Comparison of ENCODE assay signal across 9 cellular contexts in the genomic region with DNA sequence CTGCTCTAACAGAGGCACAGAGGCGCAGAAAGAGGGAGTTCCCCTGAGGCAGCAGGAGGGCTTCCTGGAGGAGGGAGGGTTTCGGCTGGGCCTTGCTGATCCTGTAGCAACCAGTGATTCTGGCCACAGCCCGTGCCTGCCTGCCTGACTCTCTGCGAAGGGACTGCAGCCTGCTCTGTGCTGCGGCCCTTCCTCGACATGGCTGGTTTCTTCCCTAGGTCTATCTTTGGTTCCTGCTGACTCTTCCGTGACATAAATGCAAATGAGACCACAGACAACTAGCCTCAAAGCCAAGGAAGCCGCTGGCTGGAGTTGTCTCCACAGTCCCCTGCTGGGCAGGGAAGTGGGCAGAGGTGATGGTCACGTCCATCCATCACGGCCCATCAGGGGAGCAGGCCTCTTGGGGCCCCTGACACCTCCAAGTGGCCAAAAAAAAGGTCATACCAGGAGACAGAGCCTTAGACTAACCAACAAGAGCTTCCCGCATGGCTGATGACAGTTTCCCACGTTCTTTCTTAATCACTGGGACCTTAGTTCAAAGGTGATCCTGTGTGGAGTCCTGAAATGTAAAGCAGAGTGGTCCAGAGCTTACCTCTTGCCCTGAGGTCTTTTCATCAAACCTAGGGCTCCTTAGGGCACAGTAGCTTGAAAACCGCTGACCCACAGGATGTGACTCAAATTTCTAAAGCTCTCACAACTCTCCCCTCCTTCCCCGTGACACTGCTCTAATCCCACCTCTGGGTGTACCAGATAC. TPM values are rescaled to one million over a fixed set of nuclear protein-coding genes. Genes with fewer than 3 reads are reported as not detected.
DNase-seq lines count a peak whose midpoint lies in the region; ATAC-seq, FAIRE-seq and TF ChIP-seq lines count a peak whose summit lies in the region.
"Had no signal": no experiment of that assay in that cellular context is flagged by ENCODE, and none has a peak within 500 bp of the region (broad histone marks: within the 10 kb centered on the region; RNA-seq: fewer than 3 reads in every experiment).

No MANE protein-coding gene starts in this region.

- no peak overlapping the region for H3K27ac ChIP-seq in GM23338 (ENCODE audit: low read depth)
- H3K27ac ChIP-seq in body of pancreas, result peak overlapping the region in 2 of 4 donors; percentile 50 to 58
- H3K27ac ChIP-seq in A673 (ENCODE audit: low read depth, low read length, poor library complexity, severe bottlenecking), result no peak overlapping the region

- H3K27me3 Mint-ChIP-seq in GM23338 (ENCODE audit: insufficient read depth, low read depth, poor library complexity), result peaks cover 10% of the 10 kb centered on the region
- H3K27me3 Mint-ChIP-seq: naive thymus-derived CD8-positive, alpha-beta T cell had no signal

- H3K4me1 ChIP-seq in GM23338 (ENCODE audit: insufficient read depth) (no peaks in the 10 kb centered on the region; the same call in 1 of the 2 replicates), body of pancreas (peaks cover 34% of the 10 kb centered on the region), mucosa of descending colon (ENCODE audit: low read depth) (no peaks in the 10 kb centered on the region), A673 (ENCODE audit: insufficient read depth, low read length, poor library complexity, severe bottlenecking) (no peaks in the 10 kb centered on the region)

- CTCF ChIA-PET in A673 (lab: Charles Lee), result no interaction called here

- BruUV-seq in A673 (replicated peaks; lab: Mats Ljungman, UMichigan), result no TSS peak

- H3K9me2 ChIP-seq in GM23338 (ENCODE audit: insufficient read depth), result no peaks in the 10 kb centered on the region

- H3K36me3 ChIP-seq in GM23338 (ENCODE audit: insufficient read depth) (no peaks in the 10 kb centered on the region), body of pancreas (replicated peaks in 1 of 2; ENCODE audit: insufficient read depth in 1 of 2, low read depth in 2 of 2) (no peaks in the 10 kb centered on the region), mucosa of descending colon (ENCODE audit: low read depth) (no peaks in the 10 kb centered on the region), A673 (ENCODE audit: insufficient read depth, low read length, poor library complexity, severe bottlenecking) (no peaks in the 10 kb centered on the region)

- intact Hi-C loops in body of pancreas (cut with DNase I) (no loop called here), mucosa of descending colon (cut with DNase I, micrococcal nuclease) (no loop called here), A673 (cut with micrococcal nuclease; ENCODE audit: unreplicated experiment) (no loop called here)

- H3F3A ChIP-seq in GM23338 (replicated peaks; ENCODE audit: low read depth), result no peaks in the 10 kb centered on the region

- POLR2A ChIA-PET in A673 (lab: Charles Lee; ENCODE audit: low non-redundant PET), result no interaction called here

- TF ChIP-seq CTCF in GM23338 (conservative IDR thresholded peaks at IDR 0.05; ENCODE audit: low read depth in 2 of 2) (no peak), body of pancreas (IDR thresholded peaks at IDR 0.05) (no peak), mucosa of descending colon (IDR thresholded peaks at IDR 0.05) (no peak), A673 (conservative IDR thresholded peaks at IDR 0.05; ENCODE audit: low read depth, low read length) (no peak)

- H3K9me3 ChIP-seq in body of pancreas (no peaks in the 10 kb centered on the region), mucosa of descending colon (no peaks in the 10 kb centered on the region), A673 (ENCODE audit: low read depth, low read length, poor library complexity, severe bottlenecking) (no peaks in the 10 kb centered on the region)

- peak; percentile 94 for FAIRE-seq in GM18507 (lab: Jason Lieb, UNC)

- TF ChIP-seq POLR2A in body of pancreas (IDR thresholded peaks at IDR 0.05), result peak in 1 of 3 donors; percentile 43

- H3K36me3 Mint-ChIP-seq in GM23338 (ENCODE audit: low read depth), result no peaks in the 10 kb centered on the region
- H3K36me3 Mint-ChIP-seq: naive thymus-derived CD8-positive, alpha-beta T cell had no signal

- peaks cover 21% of the 10 kb centered on the region for H3K4me1 Mint-ChIP-seq in GM23338

- H3K4me3 ChIP-seq in GM23338, result no peak overlapping the region
- no peak overlapping the region for H3K4me3 ChIP-seq in body of pancreas
- H3K4me3 ChIP-seq in mucosa of descending colon, result no peak overlapping the region
- no peak overlapping the region for H3K4me3 ChIP-seq in A673 (ENCODE audit: low read depth, low read length, poor library complexity, severe bottlenecking)

- no peak overlapping the region for H2AFZ ChIP-seq in GM23338

- H4K20me1 ChIP-seq in GM23338 (replicated peaks; ENCODE audit: insufficient read depth), result no peaks in the 10 kb centered on the region

- no peaks in the 10 kb centered on the region for H3K9me3 Mint-ChIP-seq in GM23338
- H3K9me3 Mint-ChIP-seq: naive thymus-derived CD8-positive, alpha-beta T cell had no signal

- no peaks in the 10 kb centered on the region for H3K79me2 ChIP-seq in GM23338 (replicated peaks; ENCODE audit: insufficient read depth)

- ATAC-seq in GM23338 (peak; percentile 75), body of pancreas (no peak), mucosa of descending colon (peak; percentile 50)
- ATAC-seq: naive thymus-derived CD8-positive, alpha-beta T cell had no signal

- DNase-seq in GM18507 (ENCODE audit: extremely low spot score, insufficient read length, low read depth), result peak; percentile 59
- no peak for DNase-seq in GM23338 (ENCODE audit: low spot score)
- DNase-seq in M059J (ENCODE audit: low read depth), result peak; percentile 98
- peak in 3 of 4 donors; percentile 10 to 55 (median 17) for DNase-seq in body of pancreas
- DNase-seq in mucosa of descending colon, result no peak
- DNase-seq in A673 (ENCODE audit: low spot score), result no peak
- no peak for DNase-seq in NCI-H2081 treated with DMSO at 0.1 percent for 48 hours (lab: John Stamatoyannopoulos, UW)
- no peak for DNase-seq in dedifferentiated amniotic fluid mesenchymal stem cell (ENCODE audit: extremely low spot score)

- WGBS in body of pancreas, 2 donors, result 73 to 89% methylated on average over 12 to 14 of the region's 14 CpGs

- no peak overlapping the region; the same call in 2 of the 3 replicates for H3K4me3 Mint-ChIP-seq in GM23338

- H3K27me3 ChIP-seq in GM23338 (ENCODE audit: insufficient read depth) (no peaks in the 10 kb centered on the region), body of pancreas (no peaks in the 10 kb centered on the region), A673 (replicated peaks; ENCODE audit: insufficient read depth, low read depth, low read length, poor library complexity) (no peaks in the 10 kb centered on the region)

- H3K27ac Mint-ChIP-seq in GM23338, result no peak overlapping the region

- no peak overlapping the region for H3K4me2 ChIP-seq in GM23338

TF ChIP-seq in GM23338, 12 proteins besides CTCF, POLR2A, EP300 and RAD21:
- TF ChIP-seq POLR2AphosphoS5 (IDR thresholded peaks at IDR 0.05; ENCODE audit: low read depth) (no peak), EZH2 (IDR thresholded peaks at IDR 0.05; ENCODE audit: low read depth, unreplicated experiment) (no peak), ZNF114 (CRISPR knock-in tag; IDR thresholded peaks at IDR 0.05) (no peak)
TF ChIP-seq in GM23338: peak in this region for 0.

RNA-seq across cellular contexts. Expression of gene HS1BP3, which starts 55.3 kb away (rescaled TPM):
- 15.0 and 16.8 TPM in 2 replicates for total RNA-seq in GM23338 (2014; rRNA removed; shearing (Covaris generic))
- 6.0 and 7.2 TPM in 2 replicates for polyA plus RNA-seq in GM23338 (2016; fragmentation: Nextera tagmentation; extraction: Ambion mirVana)
- 6.5 and 12.1 TPM in 2 replicates for total RNA-seq in M059J (2014; rRNA removed; shearing (Covaris generic))
- total RNA-seq in body of pancreas (10 to 100 TPM; 21.1 to 23.1 TPM), mucosa of descending colon (10 to 100 TPM; 28.8 to 47.0 (median 29.7) TPM), A673 (2021) (12.6 and 13.2 TPM in 2 replicates)

Comparison
In these comparisons a context has a peak if more than half of its experiments do, and no peak if none do; other contexts are left out.
1. DNase-seq: peak in GM18507 (single experiment), M059J (single experiment) and body of pancreas (3 of 4); none in GM23338 (single experiment), mucosa of descending colon (0 of 3), A673 (single experiment), NCI-H2081 treated with DMSO at 0.1 percent for 48 hours (single experiment) and dedifferentiated amniotic fluid mesenchymal stem cell (single experiment).